In genomic region chr1:59389847-59390246, GRCh38 we compare ENCODE assay signal across 22 cellular contexts.
DNase-seq lines count a peak whose midpoint lies in the region; ATAC-seq and TF ChIP-seq lines count a peak whose summit lies in the region.
"Had no signal": no experiment of that assay in that cellular context is flagged by ENCODE, and none has a peak within 500 bp of the region (broad histone marks: within the 10 kb centered on the region; RNA-seq: fewer than 3 reads in every experiment).

No MANE protein-coding gene starts in this region.

- no peak overlapping the region for H3K4me3 Mint-ChIP-seq in activated naive CD8-positive, alpha-beta T cell treated with anti-CD3 and anti-CD28 coated beads for 36 hours
- H3K4me3 Mint-ChIP-seq in activated naive CD8-positive, alpha-beta T cell treated with anti-CD3 and anti-CD28 coated beads, Interleukin-2, amount 50 U/mL, for 24 hours: no peak overlapping the region
- no peak overlapping the region for H3K4me3 Mint-ChIP-seq in nephron
- H3K4me3 Mint-ChIP-seq: CD14-positive monocyte; CD4-positive, alpha-beta memory T cell; CD4-positive, CD25-positive, alpha-beta regulatory T cell; CD8-positive, alpha-beta memory T cell had no signal

- DNase-seq in activated naive CD8-positive, alpha-beta T cell treated with anti-CD3 and anti-CD28 coated beads for 36 hours: no peak
- DNase-seq in activated naive CD8-positive, alpha-beta T cell treated with anti-CD3 and anti-CD28 coated beads, Interleukin-2, amount 50 U/mL, for 24 hours: no peak
- no peak for DNase-seq in germinal center (ENCODE audit: low spot score)
- DNase-seq: 8988T; ACHN; BE2C; C1 segment of cervical spinal cord; CD4-positive, alpha-beta memory T cell; CD8-positive, alpha-beta memory T cell; COR-L47; DMS 273 treated with DMSO at 0.1 percent for 48 hours; DMS153; DMS53; DMS79; DND-41; EL; GDM1 had no signal

- no peaks in the 10 kb centered on the region for H3K27me3 Mint-ChIP-seq in activated naive CD8-positive, alpha-beta T cell treated with anti-CD3 and anti-CD28 coated beads for 36 hours
- no peaks in the 10 kb centered on the region for H3K27me3 Mint-ChIP-seq in activated naive CD8-positive, alpha-beta T cell treated with anti-CD3 and anti-CD28 coated beads, Interleukin-2, amount 50 U/mL, for 24 hours
- no peaks in the 10 kb centered on the region for H3K27me3 Mint-ChIP-seq in nephron (ENCODE audit: low read depth)
- H3K27me3 Mint-ChIP-seq: CD4-positive, alpha-beta memory T cell; CD4-positive, CD25-positive, alpha-beta regulatory T cell had no signal

- peak overlapping the region; percentile 40 for H3K27ac Mint-ChIP-seq in activated naive CD8-positive, alpha-beta T cell treated with anti-CD3 and anti-CD28 coated beads for 36 hours
- no peak overlapping the region for H3K27ac Mint-ChIP-seq in activated naive CD8-positive, alpha-beta T cell treated with anti-CD3 and anti-CD28 coated beads, Interleukin-2, amount 50 U/mL, for 24 hours
- H3K27ac Mint-ChIP-seq in nephron: peak overlapping the region in 2 of 3 experiments; percentile 67 to 99
- H3K27ac Mint-ChIP-seq: CD4-positive, alpha-beta memory T cell; CD4-positive, CD25-positive, alpha-beta regulatory T cell had no signal

- H3K36me3 Mint-ChIP-seq in activated naive CD8-positive, alpha-beta T cell treated with anti-CD3 and anti-CD28 coated beads for 36 hours: peaks cover 5% of the 10 kb centered on the region
- no peaks in the 10 kb centered on the region for H3K36me3 Mint-ChIP-seq in activated naive CD8-positive, alpha-beta T cell treated with anti-CD3 and anti-CD28 coated beads, Interleukin-2, amount 50 U/mL, for 24 hours (ENCODE audit: low read depth)
- H3K36me3 Mint-ChIP-seq in nephron (ENCODE audit: low read depth): no peaks in the 10 kb centered on the region
- H3K36me3 Mint-ChIP-seq: CD14-positive monocyte; CD4-positive, alpha-beta memory T cell; CD8-positive, alpha-beta memory T cell had no signal

- no peak for TF ChIP-seq CTCF in nephron (IDR thresholded peaks at IDR 0.05; ENCODE audit: unreplicated experiment in 3 of 3)

- no peaks in the 10 kb centered on the region for H3K9me3 Mint-ChIP-seq in activated naive CD8-positive, alpha-beta T cell treated with anti-CD3 and anti-CD28 coated beads for 36 hours
- H3K9me3 Mint-ChIP-seq in activated naive CD8-positive, alpha-beta T cell treated with anti-CD3 and anti-CD28 coated beads, Interleukin-2, amount 50 U/mL, for 24 hours: peaks cover 4% of the 10 kb centered on the region
- no peaks in the 10 kb centered on the region for H3K9me3 Mint-ChIP-seq in nephron
- H3K9me3 Mint-ChIP-seq: CD14-positive monocyte; CD8-positive, alpha-beta memory T cell had no signal

- H3K4me1 Mint-ChIP-seq in activated naive CD8-positive, alpha-beta T cell treated with anti-CD3 and anti-CD28 coated beads for 36 hours: peaks cover 22% of the 10 kb centered on the region
- H3K4me1 Mint-ChIP-seq in activated naive CD8-positive, alpha-beta T cell treated with anti-CD3 and anti-CD28 coated beads, Interleukin-2, amount 50 U/mL, for 24 hours: peaks cover 21% of the 10 kb centered on the region
- H3K4me1 Mint-ChIP-seq in nephron: peaks cover 46% of the 10 kb centered on the region

- no peak for ATAC-seq in activated naive CD8-positive, alpha-beta T cell treated with anti-CD3 and anti-CD28 coated beads, Interleukin-2, amount 50 U/mL, for 24 hours
- no peak for ATAC-seq in HG02840 (IDR thresholded peaks at IDR 0.05; ENCODE audit: low FRiP score, unreplicated experiment)
- ATAC-seq: GM12878 had no signal
